ENCODE assay signal across 1 cellular context in the genomic region with DNA sequence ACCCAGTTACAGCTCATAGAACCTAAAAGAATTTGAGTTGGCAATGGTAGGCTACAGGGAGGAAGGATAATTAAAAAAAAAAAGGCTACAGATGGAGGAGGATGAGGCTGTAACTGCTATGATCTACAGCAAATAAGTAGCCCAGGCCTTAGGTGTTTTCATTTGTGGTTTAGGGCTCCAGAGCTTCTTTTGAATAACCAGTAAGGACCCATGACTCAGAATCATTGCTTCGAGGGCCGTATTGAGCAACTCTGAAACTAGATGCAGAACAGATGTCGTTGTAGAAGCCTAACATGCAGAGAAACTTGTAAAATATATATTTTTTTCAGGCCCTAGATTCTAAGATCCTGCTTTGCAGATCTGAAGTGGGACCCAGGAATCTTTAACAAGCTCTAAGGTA.
A peak's percentile ranks its signal among the peaks of the same experiment; 100 is the strongest.
TF ChIP-seq lines count a peak whose summit lies in the region.

No MANE protein-coding gene starts in this region.

TF ChIP-seq in HepG2, 621 proteins besides CTCF, POLR2A, EP300 and RAD21 (continued from another document):
- TF ChIP-seq, protein P1, sequence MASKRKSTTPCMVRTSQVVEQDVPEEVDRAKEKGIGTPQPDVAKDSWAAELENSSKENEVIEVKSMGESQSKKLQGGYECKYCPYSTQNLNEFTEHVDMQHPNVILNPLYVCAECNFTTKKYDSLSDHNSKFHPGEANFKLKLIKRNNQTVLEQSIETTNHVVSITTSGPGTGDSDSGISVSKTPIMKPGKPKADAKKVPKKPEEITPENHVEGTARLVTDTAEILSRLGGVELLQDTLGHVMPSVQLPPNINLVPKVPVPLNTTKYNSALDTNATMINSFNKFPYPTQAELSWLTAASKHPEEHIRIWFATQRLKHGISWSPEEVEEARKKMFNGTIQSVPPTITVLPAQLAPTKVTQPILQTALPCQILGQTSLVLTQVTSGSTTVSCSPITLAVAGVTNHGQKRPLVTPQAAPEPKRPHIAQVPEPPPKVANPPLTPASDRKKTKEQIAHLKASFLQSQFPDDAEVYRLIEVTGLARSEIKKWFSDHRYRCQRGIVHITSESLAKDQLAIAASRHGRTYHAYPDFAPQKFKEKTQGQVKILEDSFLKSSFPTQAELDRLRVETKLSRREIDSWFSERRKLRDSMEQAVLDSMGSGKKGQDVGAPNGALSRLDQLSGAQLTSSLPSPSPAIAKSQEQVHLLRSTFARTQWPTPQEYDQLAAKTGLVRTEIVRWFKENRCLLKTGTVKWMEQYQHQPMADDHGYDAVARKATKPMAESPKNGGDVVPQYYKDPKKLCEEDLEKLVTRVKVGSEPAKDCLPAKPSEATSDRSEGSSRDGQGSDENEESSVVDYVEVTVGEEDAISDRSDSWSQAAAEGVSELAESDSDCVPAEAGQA (IDR thresholded peaks at IDR 0.05; ENCODE audit: low read depth), result no peak
- TF ChIP-seq, protein P1 (CRISPR knock-in tag; IDR thresholded peaks at IDR 0.05; ENCODE audit: borderline replicate concordance), result no peak
- TF ChIP-seq GTF3A (CRISPR knock-in tag; conservative IDR thresholded peaks at IDR 0.05) (no peak), CEBPB (IDR thresholded peaks at IDR 0.05; ENCODE audit: borderline replicate concordance, low read depth, low read length) (peak; percentile 57; the same call in 1 of the 2 replicates), PRMT3 (CRISPR knock-in tag; IDR thresholded peaks at IDR 0.05; ENCODE audit: borderline replicate concordance, low read depth) (no peak)
- TF ChIP-seq, protein P2, sequence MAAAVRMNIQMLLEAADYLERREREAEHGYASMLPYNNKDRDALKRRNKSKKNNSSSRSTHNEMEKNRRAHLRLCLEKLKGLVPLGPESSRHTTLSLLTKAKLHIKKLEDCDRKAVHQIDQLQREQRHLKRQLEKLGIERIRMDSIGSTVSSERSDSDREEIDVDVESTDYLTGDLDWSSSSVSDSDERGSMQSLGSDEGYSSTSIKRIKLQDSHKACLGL (CRISPR knock-in tag; IDR thresholded peaks at IDR 0.05), result no peak
TF ChIP-seq in HepG2: peak in this region for 1.
